ENCODE assay signal across 14 cellular contexts in genomic region chr1:4084446-4084845, GRCh38.
A peak's percentile ranks its signal among the peaks of the same experiment; 100 is the strongest.
DNase-seq lines count a peak whose midpoint lies in the region; ATAC-seq and TF ChIP-seq lines count a peak whose summit lies in the region.
"Had no signal": no experiment of that assay in that cellular context is flagged by ENCODE, and none has a peak within 500 bp of the region (broad histone marks: within the 10 kb centered on the region; RNA-seq: fewer than 3 reads in every experiment).

No MANE protein-coding gene starts in this region.

- H3K4me3 ChIP-seq in Peyer's patch (no peak overlapping the region), osteoblast (ENCODE audit: insufficient read depth, low read length) (no peak overlapping the region), upper lobe of right lung (no peak overlapping the region)

- no peak overlapping the region for H3K27ac Mint-ChIP-seq in natural killer cell treated with Interleukin-12 subunit alpha and Interleukin-12 subunit beta and Interleukin-15 and Interleukin-18, amount 100 ng/mL, for 72 hours
- H3K27ac Mint-ChIP-seq: B cell; CD4-positive, alpha-beta memory T cell; H9 had no signal

- intact Hi-C loops in upper lobe of right lung (cut with DNase I): no loop called here

- H3K4me1 ChIP-seq in Peyer's patch (no peaks in the 10 kb centered on the region), osteoblast (ENCODE audit: insufficient read depth, low read length) (no peaks in the 10 kb centered on the region), upper lobe of right lung (no peaks in the 10 kb centered on the region)

- H3K27me3 ChIP-seq in Peyer's patch (no peaks in the 10 kb centered on the region), osteoblast (ENCODE audit: insufficient read depth, low read length) (no peaks in the 10 kb centered on the region), upper lobe of right lung (peaks cover 9% of the 10 kb centered on the region)

- peak in 2 of 3 donors; percentile 0 to 2 for DNase-seq in Peyer's patch
- DNase-seq in left lobe of liver (ENCODE audit: low spot score): peak; percentile 31
- DNase-seq in osteoblast (ENCODE audit: insufficient read length, low spot score, missing footprints): peak; percentile 68
- peak; percentile 17 for DNase-seq in upper lobe of right lung
- DNase-seq in EL: no peak
- no peak for DNase-seq in natural killer cell treated with Interleukin-12 subunit alpha and Interleukin-12 subunit beta and Interleukin-15 and Interleukin-18, amount 100 ng/mL, for 72 hours (ENCODE audit: low spot score)
- DNase-seq: ACHN; CD4-positive, alpha-beta memory T cell; DMS79; GOT3; H9 had no signal

- H3K9me3 Mint-ChIP-seq in natural killer cell treated with Interleukin-12 subunit alpha and Interleukin-12 subunit beta and Interleukin-15 and Interleukin-18, amount 100 ng/mL, for 72 hours: no peaks in the 10 kb centered on the region

- TF ChIP-seq CTCF in Peyer's patch (IDR thresholded peaks at IDR 0.05): no peak
- no peak for TF ChIP-seq CTCF in osteoblast (IDR thresholded peaks at IDR 0.05; ENCODE audit: extremely low read depth, low read depth, low read length)
- no peak for TF ChIP-seq CTCF in upper lobe of right lung (IDR thresholded peaks at IDR 0.05)

- H4K20me1 ChIP-seq in osteoblast (ENCODE audit: insufficient read depth, low read length): no peaks in the 10 kb centered on the region

- no peak overlapping the region for H2AFZ ChIP-seq in osteoblast (ENCODE audit: low read length)

- no peaks in the 10 kb centered on the region for H3K9me3 ChIP-seq in Peyer's patch
- H3K9me3 ChIP-seq in osteoblast (ENCODE audit: low read depth, low read length): no peaks in the 10 kb centered on the region
- no peaks in the 10 kb centered on the region for H3K9me3 ChIP-seq in upper lobe of right lung

- H3K36me3 Mint-ChIP-seq in natural killer cell treated with Interleukin-12 subunit alpha and Interleukin-12 subunit beta and Interleukin-15 and Interleukin-18, amount 100 ng/mL, for 72 hours: no peaks in the 10 kb centered on the region
- H3K36me3 Mint-ChIP-seq: CD4-positive, alpha-beta memory T cell had no signal

- no peak for TF ChIP-seq POLR2A in Peyer's patch (IDR thresholded peaks at IDR 0.05)

- H3K27ac ChIP-seq in Peyer's patch (no peak overlapping the region), osteoblast (ENCODE audit: low read depth, low read length) (no peak overlapping the region), upper lobe of right lung (no peak overlapping the region)
- H3K27ac ChIP-seq: C4-2B had no signal

- no peaks in the 10 kb centered on the region for H3K36me3 ChIP-seq in Peyer's patch
- H3K36me3 ChIP-seq in osteoblast (ENCODE audit: insufficient read depth, low read length): no peaks in the 10 kb centered on the region
- no peaks in the 10 kb centered on the region for H3K36me3 ChIP-seq in upper lobe of right lung

- no peaks in the 10 kb centered on the region for H3K4me1 Mint-ChIP-seq in natural killer cell treated with Interleukin-12 subunit alpha and Interleukin-12 subunit beta and Interleukin-15 and Interleukin-18, amount 100 ng/mL, for 72 hours (ENCODE audit: low read depth in 2 of 2)
- H3K4me1 Mint-ChIP-seq: B cell; CD4-positive, alpha-beta memory T cell had no signal

- H3K4me2 ChIP-seq in osteoblast (ENCODE audit: insufficient read depth, low read length): no peak overlapping the region

- no peak for ATAC-seq in left lobe of liver
- no peak for ATAC-seq in upper lobe of right lung
- no peak for ATAC-seq in HG03521 (IDR thresholded peaks at IDR 0.05; ENCODE audit: unreplicated experiment)
- no peak for ATAC-seq in natural killer cell treated with Interleukin-12 subunit alpha and Interleukin-12 subunit beta and Interleukin-15 and Interleukin-18, amount 100 ng/mL, for 72 hours

- H3K27me3 Mint-ChIP-seq in natural killer cell treated with Interleukin-12 subunit alpha and Interleukin-12 subunit beta and Interleukin-15 and Interleukin-18, amount 100 ng/mL, for 72 hours: peaks cover 9 to 20% of the 10 kb centered on the region in 2 donors

- no peaks in the 10 kb centered on the region for H3K79me2 ChIP-seq in osteoblast (ENCODE audit: insufficient read depth, low read length)

- H3K4me3 Mint-ChIP-seq in natural killer cell treated with Interleukin-12 subunit alpha and Interleukin-12 subunit beta and Interleukin-15 and Interleukin-18, amount 100 ng/mL, for 72 hours: no peak overlapping the region
- H3K4me3 Mint-ChIP-seq: B cell; CD4-positive, alpha-beta memory T cell; H9 had no signal

Comparison
In these comparisons a context has a peak if more than half of its experiments do, and no peak if none do; other contexts are left out.
1. DNase-seq: peak in Peyer's patch (2 of 3), left lobe of liver (single experiment), osteoblast (single experiment) and upper lobe of right lung (single experiment); none in EL (single experiment) and natural killer cell treated with Interleukin-12 subunit alpha and Interleukin-12 subunit beta and Interleukin-15 and Interleukin-18, amount 100 ng/mL, for 72 hours (single experiment).